Comparison of ENCODE assay signal across 8 cellular contexts in the genomic region with DNA sequence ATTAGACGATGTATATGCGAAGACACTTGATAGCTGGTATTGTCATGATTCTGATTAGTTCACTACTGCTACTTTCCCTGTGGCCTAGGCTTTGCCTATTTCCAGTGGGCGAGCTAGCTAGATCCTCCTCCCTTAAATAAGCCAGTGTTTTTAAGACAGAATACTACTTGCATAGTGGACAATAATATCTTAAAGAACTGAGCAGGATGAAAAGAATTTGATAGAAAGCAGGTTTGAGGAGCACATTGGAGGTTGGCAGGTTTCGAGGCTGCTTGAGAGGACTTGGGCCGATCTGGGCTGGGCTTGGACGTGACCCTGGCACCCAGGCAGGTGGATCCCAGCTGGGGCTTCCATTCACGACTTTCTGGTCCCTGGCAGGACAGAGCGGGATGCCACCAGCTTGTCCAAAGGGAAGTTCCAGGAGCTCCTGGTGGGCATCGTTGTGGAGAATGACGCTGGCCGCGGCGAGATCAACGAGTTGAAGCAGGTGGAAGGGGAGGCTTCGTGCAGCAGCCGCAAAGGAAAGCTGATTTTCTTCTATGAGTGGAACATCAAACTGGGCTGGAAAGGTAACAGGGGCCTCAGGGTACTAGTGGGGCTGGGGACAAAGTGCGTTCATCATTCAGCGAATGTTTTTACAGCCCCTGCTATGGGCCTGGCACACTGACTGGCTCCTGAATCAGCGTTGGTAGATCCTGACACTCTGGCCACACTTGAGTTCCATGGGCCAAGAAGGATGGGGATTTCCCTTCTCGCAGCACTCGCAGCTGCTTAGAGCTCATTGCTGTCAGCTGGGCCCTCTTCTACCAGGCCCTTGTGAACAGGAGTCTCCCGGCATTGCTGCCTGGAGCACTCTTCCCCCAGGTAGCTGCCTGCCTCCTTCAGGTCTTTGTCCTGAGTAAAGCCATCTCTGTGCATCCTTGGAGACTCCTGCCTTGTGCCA. TPM values are rescaled to one million over a fixed set of nuclear protein-coding genes. Genes with fewer than 3 reads are reported as not detected.
DNase-seq lines count a peak whose midpoint lies in the region; ATAC-seq, FAIRE-seq and TF ChIP-seq lines count a peak whose summit lies in the region.

No MANE protein-coding gene starts in this region.

- peaks cover 7 to 11% of the 10 kb centered on the region in 2 experiments for H3K36me3 ChIP-seq in endothelial cell of umbilical vein (ENCODE audit: control insufficient read depth in 2 of 2, extremely low read depth in 1 of 2, insufficient read depth in 2 of 2, low read length in 2 of 2)
- H3K36me3 ChIP-seq in psoas muscle (ENCODE audit: insufficient read depth in 1 of 2, low read depth in 1 of 2) = peaks cover 11 to 47% of the 10 kb centered on the region in 2 donors

- peak; percentile 42 for DNase-seq in RKO (ENCODE audit: low spot score)
- DNase-seq in endothelial cell of umbilical vein (ENCODE audit: low read depth, low spot score) = no peak
- DNase-seq in psoas muscle = peak in 1 of 2 donors; percentile 24
- DNase-seq in left lobe of liver (ENCODE audit: low spot score) = no peak
- DNase-seq in GF-D8 (lab: John Stamatoyannopoulos, UW) = no peak
- no peak for DNase-seq in stimulated activated naive CD4-positive, alpha-beta T cell treated with Interleukin-2 at 50 U/mL for 16 hours (lab: John Stamatoyannopoulos, UW)

- ATAC-seq in psoas muscle = peak in 3 of 4 donors; percentile 9 to 55 (median 32)
- no peak for ATAC-seq in HG02588 (IDR thresholded peaks at IDR 0.05; ENCODE audit: unreplicated experiment)
- ATAC-seq in left lobe of liver = no peak

- no peak for TF ChIP-seq POLR2A in endothelial cell of umbilical vein (IDR thresholded peaks at IDR 0.05; ENCODE audit: low read depth, low read length)

- intact Hi-C loops in endothelial cell of umbilical vein (cut with micrococcal nuclease) (loop anchor here (5.0 kb wide), 2 partner anchors 112 to 297 kb away; a partner anchor contains a TSS), psoas muscle (cut with DNase I) (no loop called here)

- POLR2A ChIA-PET in endothelial cell of umbilical vein (lab: Charles Lee) = no interaction called here

- no peak overlapping the region for H3K9ac ChIP-seq in endothelial cell of umbilical vein (replicated peaks; ENCODE audit: extremely low read depth, insufficient read depth, low read length)

- H3K4me3 ChIP-seq in GM12875 (ENCODE audit: low read depth, low read length) (peak overlapping the region; percentile 82), endothelial cell of umbilical vein (replicated peaks in 1 of 3; ENCODE audit: insufficient read depth in 1 of 3, low read depth in 1 of 3, low read length in 3 of 3) (no peak overlapping the region), psoas muscle (peak overlapping the region; percentile 88)

- H3K4me1 ChIP-seq in endothelial cell of umbilical vein (ENCODE audit: control insufficient read depth, extremely low read depth, insufficient read depth, low read length) (peaks cover 32% of the 10 kb centered on the region), psoas muscle (peaks cover 27% of the 10 kb centered on the region)

- H3K27me3 ChIP-seq in endothelial cell of umbilical vein (ENCODE audit: control insufficient read depth in 2 of 2, insufficient read depth in 2 of 2, low read length in 2 of 2) (no peaks in the 10 kb centered on the region), psoas muscle (ENCODE audit: insufficient read depth in 3 of 3, low read length in 2 of 3) (no peaks in the 10 kb centered on the region)

- WGBS in psoas muscle, 3 donors = 49 to 70% (median 51%) methylated on average over 22 of the region's 22 CpGs

- CTCF ChIA-PET in endothelial cell of umbilical vein (lab: Charles Lee) = interaction anchor here (1.2 to 1.5 kb wide), 2 partner anchors 43 kb away, joined by 4 to 5 read pairs; no protein-coding TSS in a partner anchor

- no peak overlapping the region for H2AFZ ChIP-seq in endothelial cell of umbilical vein (ENCODE audit: low read depth, low read length)

- peak; percentile 15 for FAIRE-seq in endothelial cell of umbilical vein (lab: Jason Lieb, UNC)

- H3K27ac ChIP-seq in endothelial cell of umbilical vein (ENCODE audit: insufficient read depth, low read depth, low read length) (no peak overlapping the region), psoas muscle (peak overlapping the region; percentile 99)

- TF ChIP-seq CTCF in GM12875 (IDR thresholded peaks at IDR 0.05; ENCODE audit: borderline replicate concordance, insufficient read depth, low read depth, low read length) = no peak
- TF ChIP-seq CTCF in endothelial cell of umbilical vein (IDR thresholded peaks at IDR 0.05; ENCODE audit: extremely low read depth in 1 of 2, insufficient read depth in 1 of 2, low read depth in 1 of 2, low read length in 2 of 2) = no peak
- TF ChIP-seq CTCF in psoas muscle (IDR thresholded peaks at IDR 0.05) = no peak

- no peaks in the 10 kb centered on the region for H4K20me1 ChIP-seq in endothelial cell of umbilical vein (replicated peaks; ENCODE audit: control insufficient read depth, extremely low read depth, insufficient read depth, low read length)

- dilution Hi-C loops in endothelial cell of umbilical vein (cut with MboI; ENCODE audit: extremely low pct_ligation_motif_present, low sequenced_read_pairs) = no loop called here

- BruUV-seq in endothelial cell of umbilical vein (replicated peaks; lab: Mats Ljungman, UMichigan) = TSS peak; percentile 16

- H3K9me1 ChIP-seq in endothelial cell of umbilical vein (replicated peaks; ENCODE audit: control insufficient read depth, extremely low read depth, insufficient read depth, low read length) = no peaks in the 10 kb centered on the region

- no peaks in the 10 kb centered on the region for H3K9me3 ChIP-seq in endothelial cell of umbilical vein (replicated peaks; ENCODE audit: control insufficient read depth, insufficient read depth, low read length)
- no peaks in the 10 kb centered on the region for H3K9me3 ChIP-seq in psoas muscle

- peak overlapping the region; percentile 28 for H3K4me2 ChIP-seq in endothelial cell of umbilical vein (ENCODE audit: insufficient read depth, low read length)

- H3K79me2 ChIP-seq in endothelial cell of umbilical vein (ENCODE audit: control insufficient read depth, insufficient read depth, low read length) = peaks cover 21% of the 10 kb centered on the region

TF ChIP-seq in endothelial cell of umbilical vein, 7 proteins besides CTCF, POLR2A, EP300 and RAD21:
- no peak for TF ChIP-seq EZH2 (IDR thresholded peaks at IDR 0.05; ENCODE audit: borderline replicate concordance, low read depth, low read length, severe bottlenecking)
- TF ChIP-seq GATA2 (IDR thresholded peaks at IDR 0.05; ENCODE audit: insufficient read depth, insufficient read length, low read depth, low read length) = no peak
- no peak for TF ChIP-seq POLR2AphosphoS5 (IDR thresholded peaks at IDR 0.05; ENCODE audit: insufficient read depth, low read depth, low read length)
- TF ChIP-seq, protein P1, sequence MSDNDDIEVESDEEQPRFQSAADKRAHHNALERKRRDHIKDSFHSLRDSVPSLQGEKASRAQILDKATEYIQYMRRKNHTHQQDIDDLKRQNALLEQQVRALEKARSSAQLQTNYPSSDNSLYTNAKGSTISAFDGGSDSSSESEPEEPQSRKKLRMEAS (IDR thresholded peaks at IDR 0.05; ENCODE audit: insufficient read depth, insufficient read length) = no peak
- TF ChIP-seq FOS (IDR thresholded peaks at IDR 0.05; ENCODE audit: borderline replicate concordance, insufficient read depth, low read length) = no peak
- no peak for TF ChIP-seq MYC (IDR thresholded peaks at IDR 0.05; ENCODE audit: low read depth, low read length)
- TF ChIP-seq JUN (IDR thresholded peaks at IDR 0.05; ENCODE audit: borderline replicate concordance, insufficient read depth, insufficient read length, low read depth) = no peak

RNA-seq across cellular contexts. Expression of a gene that starts 16.9 kb away (rescaled TPM):
- total RNA-seq in endothelial cell of umbilical vein (3.8 and 4.1 TPM in 2 replicates), psoas muscle (10 to 100 TPM in 3 of 4 donors, 1 to 10 TPM in 1; 7.1 to 16.6 (median 13.4) TPM), left lobe of liver (13.5 TPM)
- polyA plus RNA-seq in endothelial cell of umbilical vein (2.9 and 5.6 TPM in 2 replicates), psoas muscle (10 to 100 TPM; 11.0 to 13.8 (median 13.4) TPM)
- polyA plus RNA-seq in endothelial cell of umbilical vein (2011; cell fraction: cytosol; rRNA removed) = 11.8 and 14.1 TPM in 2 replicates
- 5.1 and 5.4 TPM in 2 replicates for polyA plus RNA-seq in endothelial cell of umbilical vein (2011; cell fraction: nucleus; rRNA removed)
- polyA plus RNA-seq in endothelial cell of umbilical vein (2012) = 9.9 and 11.3 TPM in 2 replicates
- polyA minus RNA-seq in endothelial cell of umbilical vein = 3.3 TPM in 1 of 2 replicates, not detected in the other
- 1.8 TPM for polyA minus RNA-seq in endothelial cell of umbilical vein (2011; cell fraction: cytosol; rRNA and poly(A)+ RNA removed)
- polyA minus RNA-seq in endothelial cell of umbilical vein (2011; cell fraction: nucleus; rRNA and poly(A)+ RNA removed) = 0.67 TPM in 1 of 2 replicates, not detected in the other

Comparison
In these comparisons a context has a peak if more than half of its experiments do, and no peak if none do; other contexts are left out.
1. H3K4me3 ChIP-seq: peak in GM12875 (single experiment) and psoas muscle (single experiment); none in endothelial cell of umbilical vein (0 of 3).
2. ATAC-seq: peak in psoas muscle (3 of 4); none in HG02588 (single experiment) and left lobe of liver (single experiment).